Comparison of ENCODE assay signal across 23 cellular contexts in the genomic region with DNA sequence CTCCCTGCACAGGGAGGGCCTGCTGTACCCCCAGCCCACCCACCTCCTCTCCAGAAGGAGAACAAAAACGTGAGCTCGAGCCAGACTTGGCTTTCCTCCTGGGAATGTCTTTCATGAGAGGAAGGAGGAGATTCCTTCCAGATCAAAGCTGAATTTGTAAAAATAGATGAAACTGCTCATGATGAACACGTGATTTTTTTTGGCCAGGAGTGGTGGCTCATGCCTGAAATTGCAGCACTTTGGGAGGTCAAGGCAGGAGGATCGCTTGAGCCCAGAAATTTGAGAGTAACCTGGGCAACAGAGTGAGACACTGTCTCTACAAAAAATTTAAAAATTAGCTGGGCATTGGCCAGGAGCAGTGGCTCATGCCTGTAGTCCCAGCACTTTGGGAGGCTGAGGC. TPM values are rescaled to one million over a fixed set of nuclear protein-coding genes. Genes with fewer than 3 reads are reported as not detected.
"Had no signal": no experiment of that assay in that cellular context is flagged by ENCODE, and none has a peak within 500 bp of the region (broad histone marks: within the 10 kb centered on the region; RNA-seq: fewer than 3 reads in every experiment).

No MANE protein-coding gene starts in this region.

- H3K27ac ChIP-seq: cardiac muscle cell, hepatocyte, uterus had no signal

- H3K9me3 Mint-ChIP-seq: activated naive CD8-positive, alpha-beta T cell treated with anti-CD3 and anti-CD28 coated beads, Interleukin-2, amount 10 ng/mL, durations not matched to agents 7 days and 5 days; activated T-cell treated with anti-CD3 and anti-CD28 coated beads, Interleukin-2, amount 50 U/mL, for 24 hours; activated T-helper 17 cell treated with anti-CD3 and anti-CD28 coated beads, Interleukin-2, amount 50 U/mL, for 72 hours; dendritic cell treated with granulocyte-macrophage colony-stimulating factor and Interleukin-4, amounts not matched to agents 40 ng/mL and 50 ng/mL, for 4 days; immature natural killer cell; neural crest cell; stimulated activated effector memory CD8-positive, alpha-beta T cell treated with anti-CD3 and anti-CD28 coated beads, Interleukin-12 subunit alpha, Interleukin-12 subunit beta, amount 100 ng/mL, for 72 hours; WTC11 had no signal

- H3K4me3 Mint-ChIP-seq: activated naive CD8-positive, alpha-beta T cell treated with anti-CD3 and anti-CD28 coated beads, Interleukin-2, amount 10 ng/mL, durations not matched to agents 7 days and 5 days; activated T-cell treated with anti-CD3 and anti-CD28 coated beads, Interleukin-2, amount 50 U/mL, for 24 hours; activated T-helper 17 cell treated with anti-CD3 and anti-CD28 coated beads, Interleukin-2, amount 50 U/mL, for 72 hours; dendritic cell treated with granulocyte-macrophage colony-stimulating factor and Interleukin-4, amounts not matched to agents 40 ng/mL and 50 ng/mL, for 4 days; immature natural killer cell; neural crest cell; stimulated activated effector memory CD8-positive, alpha-beta T cell treated with anti-CD3 and anti-CD28 coated beads, Interleukin-12 subunit alpha, Interleukin-12 subunit beta, amount 100 ng/mL, for 72 hours; WTC11 had no signal

- H3K4me1 ChIP-seq: uterus had no signal

- H3K27me3 ChIP-seq: cardiac muscle cell, hepatocyte, uterus had no signal

- H3K9me3 ChIP-seq: uterus had no signal

- H3K4me3 ChIP-seq: cardiac muscle cell, hepatocyte, uterus had no signal

- H3K36me3 Mint-ChIP-seq: activated naive CD8-positive, alpha-beta T cell treated with anti-CD3 and anti-CD28 coated beads, Interleukin-2, amount 10 ng/mL, durations not matched to agents 7 days and 5 days; immature natural killer cell had no signal

- H3K36me3 ChIP-seq: uterus had no signal

- DNase-seq: activated naive CD4-positive, alpha-beta T cell; activated naive CD8-positive, alpha-beta T cell treated with anti-CD3 and anti-CD28 coated beads, Interleukin-2, amount 10 ng/mL, durations not matched to agents 7 days and 5 days; activated T-cell treated with anti-CD3 and anti-CD28 coated beads, Interleukin-2, amount 50 U/mL, for 24 hours; amygdala; effector CD4-positive, alpha-beta T cell; glutamatergic neuron; immature natural killer cell; kidney glomerular epithelial cell; retina; stimulated activated CD4-positive, alpha-beta T cell treated with anti-CD3 and anti-CD28 coated beads, Interleukin-1b, Interleukin-23, amount 100 ng/mL, for 48 hours; T-helper 9 cell; trophoblast cell; uterus had no signal

- H3K27ac Mint-ChIP-seq: activated naive CD8-positive, alpha-beta T cell treated with anti-CD3 and anti-CD28 coated beads, Interleukin-2, amount 10 ng/mL, durations not matched to agents 7 days and 5 days; activated T-cell treated with anti-CD3 and anti-CD28 coated beads, Interleukin-2, amount 50 U/mL, for 24 hours; activated T-helper 17 cell treated with anti-CD3 and anti-CD28 coated beads, Interleukin-2, amount 50 U/mL, for 72 hours; dendritic cell treated with granulocyte-macrophage colony-stimulating factor and Interleukin-4, amounts not matched to agents 40 ng/mL and 50 ng/mL, for 4 days; immature natural killer cell; progenitor cell of endocrine pancreas; stimulated activated effector memory CD8-positive, alpha-beta T cell treated with anti-CD3 and anti-CD28 coated beads, Interleukin-12 subunit alpha, Interleukin-12 subunit beta, amount 100 ng/mL, for 72 hours; WTC11 had no signal

- H3K4me2 ChIP-seq: hepatocyte had no signal

- H3K27me3 Mint-ChIP-seq: activated naive CD8-positive, alpha-beta T cell treated with anti-CD3 and anti-CD28 coated beads, Interleukin-2, amount 10 ng/mL, durations not matched to agents 7 days and 5 days; activated T-cell treated with anti-CD3 and anti-CD28 coated beads, Interleukin-2, amount 50 U/mL, for 24 hours; activated T-helper 17 cell treated with anti-CD3 and anti-CD28 coated beads, Interleukin-2, amount 50 U/mL, for 72 hours; dendritic cell treated with granulocyte-macrophage colony-stimulating factor and Interleukin-4, amounts not matched to agents 40 ng/mL and 50 ng/mL, for 4 days had no signal

- H3K4me1 Mint-ChIP-seq: immature natural killer cell had no signal

RNA-seq across cellular contexts. Expression of gene SLC2A5, which starts 37.7 kb away (rescaled TPM):
- total RNA-seq: activated naive CD8-positive, alpha-beta T cell treated with anti-CD3 and anti-CD28 coated beads, Interleukin-2, amount 10 ng/mL, durations not matched to agents 7 days and 5 days; cardiac muscle cell; epithelial cell of proximal tubule; neural crest cell; progenitor cell of endocrine pancreas; T-helper 1 cell treated with Interleukin-12 subunit alpha and Interleukin-12 subunit beta and Interleukin-4 antibody, amounts not matched to agents 30 ng/mL and 1 ng/mL, for 36 hours had no signal
- polyA plus RNA-seq: cardiac muscle cell had no signal
